Comparison of ENCODE assay signal across 8 cellular contexts in genomic region chr5:320524-321232, GRCh38. TPM values are rescaled to one million over a fixed set of nuclear protein-coding genes. Genes with fewer than 3 reads are reported as not detected.
A peak's percentile ranks its signal among the peaks of the same experiment; 100 is the strongest.
DNase-seq lines count a peak whose midpoint lies in the region; ATAC-seq, FAIRE-seq and TF ChIP-seq lines count a peak whose summit lies in the region.

No MANE protein-coding gene starts in this region.

- H3K9me1 ChIP-seq in keratinocyte (ENCODE audit: control insufficient read depth, extremely low read depth, insufficient read depth, low read length): no peaks in the 10 kb centered on the region

- H3K36me3 ChIP-seq in keratinocyte (ENCODE audit: control insufficient read depth in 2 of 2, extremely low read depth in 1 of 2, insufficient read depth in 2 of 2, low read length in 2 of 2) (peaks cover 0 to 6% of the 10 kb centered on the region in 2 experiments), upper lobe of left lung (peaks cover 0 to 18% (median 13%) of the 10 kb centered on the region in 4 donors)

- no peak for TF ChIP-seq EP300 in upper lobe of left lung (IDR thresholded peaks at IDR 0.05)

- POLR2A ChIA-PET in activated CD4-positive, alpha-beta memory T cell treated with anti-CD3 and anti-CD28 coated beads, Interleukin-2, amount 10 ng/mL, durations not matched to agents 7 days and 5 days (lab: Charles Lee): interaction anchor here (0.7 to 2.4 kb wide), 15 partner anchors 12 to 133 kb away, joined by 3 to 8 read pairs (median 4); partner anchors contain the start of genes CCDC127, EXOC3, PDCD6 and SDHA

- FAIRE-seq in keratinocyte (lab: Jason Lieb, UNC) (no peak), frontal cortex (lab: Jason Lieb, UNC) (no peak)

- peak overlapping the region; percentile 4 for H3K9ac ChIP-seq in keratinocyte (ENCODE audit: control insufficient read depth, extremely low read depth, insufficient read depth, low read length)

- H3K27me3 Mint-ChIP-seq in activated naive CD4-positive, alpha-beta T cell treated with anti-CD3 and anti-CD28 coated beads, Interleukin-2, amount 50 U/mL, for 24 hours: peaks cover 11% of the 10 kb centered on the region
- peaks cover 18% of the 10 kb centered on the region for H3K27me3 Mint-ChIP-seq in activated CD4-positive, alpha-beta memory T cell treated with anti-CD3 and anti-CD28 coated beads, Interleukin-2, amount 10 ng/mL, durations not matched to agents 7 days and 5 days

- H3K4me2 ChIP-seq in keratinocyte (ENCODE audit: control insufficient read depth, extremely low read depth, insufficient read depth, low read depth, low read length): peak overlapping the region; percentile 70

- H3K4me3 ChIP-seq in keratinocyte (ENCODE audit: control insufficient read depth in 2 of 3, extremely low read depth in 1 of 3, insufficient read depth in 2 of 3, low read depth in 1 of 3, low read length in 3 of 3) (peak overlapping the region; percentile 42 to 62 (median 54)), upper lobe of left lung (peak overlapping the region in 3 of 4 donors; percentile 50 to 70 (median 60))

- H3K4me3 Mint-ChIP-seq in activated naive CD4-positive, alpha-beta T cell treated with anti-CD3 and anti-CD28 coated beads, Interleukin-2, amount 50 U/mL, for 24 hours: peak overlapping the region; percentile 83
- peak overlapping the region; percentile 77 for H3K4me3 Mint-ChIP-seq in activated CD4-positive, alpha-beta memory T cell treated with anti-CD3 and anti-CD28 coated beads, Interleukin-2, amount 10 ng/mL, durations not matched to agents 7 days and 5 days

- H3K27me3 ChIP-seq in keratinocyte (ENCODE audit: control insufficient read depth, extremely low read depth, insufficient read depth, low read length) (peaks cover 47% of the 10 kb centered on the region), upper lobe of left lung (peaks cover 0 to 32% (median 11%) of the 10 kb centered on the region in 4 donors)

- peaks cover 2% of the 10 kb centered on the region for H3K36me3 Mint-ChIP-seq in activated naive CD4-positive, alpha-beta T cell treated with anti-CD3 and anti-CD28 coated beads, Interleukin-2, amount 50 U/mL, for 24 hours
- peaks cover 17% of the 10 kb centered on the region for H3K36me3 Mint-ChIP-seq in activated CD4-positive, alpha-beta memory T cell treated with anti-CD3 and anti-CD28 coated beads, Interleukin-2, amount 10 ng/mL, durations not matched to agents 7 days and 5 days (ENCODE audit: low read depth)

- H3K9me3 ChIP-seq in keratinocyte (ENCODE audit: control insufficient read depth, low read depth, low read length) (no peaks in the 10 kb centered on the region), upper lobe of left lung (no peaks in the 10 kb centered on the region)

- no peak overlapping the region for H2AFZ ChIP-seq in keratinocyte (ENCODE audit: control insufficient read depth, low read length)

- WGBS in upper lobe of left lung, 2 donors: 0 to 7% methylated on average over 3 to 65 of the region's 65 CpGs

- CTCF ChIA-PET in activated CD4-positive, alpha-beta memory T cell treated with anti-CD3 and anti-CD28 coated beads, Interleukin-2, amount 10 ng/mL, durations not matched to agents 7 days and 5 days (lab: Charles Lee): interaction anchor here (0.7 to 2.4 kb wide), 7 partner anchors 8 to 132 kb away, joined by 3 to 8 read pairs (median 4); no protein-coding TSS in a partner anchor

- peaks cover 14% of the 10 kb centered on the region for H3K4me1 Mint-ChIP-seq in activated naive CD4-positive, alpha-beta T cell treated with anti-CD3 and anti-CD28 coated beads, Interleukin-2, amount 50 U/mL, for 24 hours
- peaks cover 25% of the 10 kb centered on the region for H3K4me1 Mint-ChIP-seq in activated CD4-positive, alpha-beta memory T cell treated with anti-CD3 and anti-CD28 coated beads, Interleukin-2, amount 10 ng/mL, durations not matched to agents 7 days and 5 days

- no peak for ATAC-seq in upper lobe of left lung (ENCODE audit: low FRiP score in 2 of 2)
- no peak for ATAC-seq in GM18505 (IDR thresholded peaks at IDR 0.05; ENCODE audit: unreplicated experiment)
- ATAC-seq in HG02970 (IDR thresholded peaks at IDR 0.05; ENCODE audit: low FRiP score, unreplicated experiment): no peak

- dilution Hi-C loops in keratinocyte (cut with MboI; ENCODE audit: extremely low pct_ligation_motif_present, low sequenced_read_pairs): no loop called here

- TF ChIP-seq POLR2A in upper lobe of left lung (IDR thresholded peaks at IDR 0.05) (no peak), GM18505 (IDR thresholded peaks at IDR 0.05; ENCODE audit: borderline replicate concordance, extremely low read depth, insufficient read depth, insufficient read length) (no peak)

- no peak for TF ChIP-seq CTCF in keratinocyte (optimal IDR thresholded peaks at IDR 0.05 in 1 of 3, IDR thresholded peaks at IDR 0.05 in 1 of 3, conservative IDR thresholded peaks at IDR 0.05 in 1 of 3; ENCODE audit: extremely low read depth in 1 of 3, insufficient read depth in 2 of 3, low read length in 3 of 3)
- no peak for TF ChIP-seq CTCF in upper lobe of left lung (IDR thresholded peaks at IDR 0.05)

- DNase-seq in activated naive CD4-positive, alpha-beta T cell (lab: John Stamatoyannopoulos, UW): no peak
- no peak for DNase-seq in activated CD4-positive, alpha-beta memory T cell treated with anti-CD3 and anti-CD28 coated beads, Interleukin-2, amount 10 ng/mL, durations not matched to agents 7 days and 5 days
- DNase-seq in keratinocyte (ENCODE audit: low read depth, low spot score) (no peak), upper lobe of left lung (peak in 1 of 2 donors; percentile 85), frontal cortex (ENCODE audit: low spot score in 2 of 2) (no peak)

- H3K27ac ChIP-seq in keratinocyte (ENCODE audit: control insufficient read depth, insufficient read depth, low read length) (no peak overlapping the region), upper lobe of left lung (peak overlapping the region in 1 of 4 donors; percentile 72)

- H3K4me1 ChIP-seq in keratinocyte (ENCODE audit: control insufficient read depth, extremely low read depth, insufficient read depth, low read length) (peaks cover 4% of the 10 kb centered on the region), upper lobe of left lung (peaks cover 21 to 35% (median 25%) of the 10 kb centered on the region in 4 donors)

- no peaks in the 10 kb centered on the region for H3K79me2 ChIP-seq in keratinocyte (ENCODE audit: control insufficient read depth, insufficient read depth, low read length)

- peaks cover 3% of the 10 kb centered on the region for H4K20me1 ChIP-seq in keratinocyte (ENCODE audit: control insufficient read depth, extremely low read depth, insufficient read depth, low read length)

- peak overlapping the region; percentile 76 for H3K27ac Mint-ChIP-seq in activated naive CD4-positive, alpha-beta T cell treated with anti-CD3 and anti-CD28 coated beads, Interleukin-2, amount 50 U/mL, for 24 hours
- peak overlapping the region; percentile 26 for H3K27ac Mint-ChIP-seq in activated CD4-positive, alpha-beta memory T cell treated with anti-CD3 and anti-CD28 coated beads, Interleukin-2, amount 10 ng/mL, durations not matched to agents 7 days and 5 days

- no peaks in the 10 kb centered on the region for H3K9me3 Mint-ChIP-seq in activated naive CD4-positive, alpha-beta T cell treated with anti-CD3 and anti-CD28 coated beads, Interleukin-2, amount 50 U/mL, for 24 hours
- no peaks in the 10 kb centered on the region for H3K9me3 Mint-ChIP-seq in activated CD4-positive, alpha-beta memory T cell treated with anti-CD3 and anti-CD28 coated beads, Interleukin-2, amount 10 ng/mL, durations not matched to agents 7 days and 5 days

RNA-seq across cellular contexts. Expression of gene AHRR, which starts 0.8 kb away (rescaled TPM):
- total RNA-seq in activated CD4-positive, alpha-beta memory T cell treated with anti-CD3 and anti-CD28 coated beads, Interleukin-2, amount 10 ng/mL, durations not matched to agents 7 days and 5 days: 10 to 100 TPM; 23.6 to 24.6 TPM
- polyA plus RNA-seq in keratinocyte: 0.23 to 0.51 TPM (median 0.24 TPM) in 3 replicates
- polyA plus RNA-seq in keratinocyte (2011; ENCODE audit: low read depth): 0.40 TPM
- 0.16 and 0.26 TPM in 2 replicates for polyA plus RNA-seq in keratinocyte (2011; cell fraction: cytosol; rRNA removed)
- polyA plus RNA-seq in keratinocyte (2011; cell fraction: nucleus; rRNA removed): 0.61 and 0.84 TPM in 2 replicates
- 0.59 and 0.64 TPM in 2 replicates for polyA plus RNA-seq in keratinocyte (2012; ENCODE audit: low replicate concordance)
- polyA minus RNA-seq in keratinocyte: 0.20 to 0.59 TPM (median 0.42 TPM) in 3 replicates
- polyA minus RNA-seq in keratinocyte (2011; cell fraction: cytosol; rRNA and poly(A)+ RNA removed): 0.38 TPM
- 0.32 and 2.1 TPM in 2 replicates for polyA minus RNA-seq in keratinocyte (2011; cell fraction: nucleus; rRNA and poly(A)+ RNA removed)
- 1 to 10 TPM; 1.3 to 8.6 (median 4.4) TPM for total RNA-seq in upper lobe of left lung
- 1.2 TPM for total RNA-seq in frontal cortex

RNA-seq across cellular contexts. Expression of gene PDCD6, which starts 49.2 kb away (rescaled TPM):
- 10 to 100 TPM; 85.3 to 90.4 TPM for total RNA-seq in activated CD4-positive, alpha-beta memory T cell treated with anti-CD3 and anti-CD28 coated beads, Interleukin-2, amount 10 ng/mL, durations not matched to agents 7 days and 5 days
- polyA plus RNA-seq in keratinocyte: 276 to 329 TPM (median 309 TPM) in 3 replicates
- polyA plus RNA-seq in keratinocyte (2011; ENCODE audit: low read depth): 118 TPM
- polyA plus RNA-seq in keratinocyte (2011; cell fraction: cytosol; rRNA removed): 264 and 313 TPM in 2 replicates
- polyA plus RNA-seq in keratinocyte (2011; cell fraction: nucleus; rRNA removed): 201 and 202 TPM in 2 replicates
- polyA plus RNA-seq in keratinocyte (2012; ENCODE audit: low replicate concordance): 192 and 230 TPM in 2 replicates
- 225 to 246 TPM (median 233 TPM) in 3 replicates for polyA minus RNA-seq in keratinocyte
- 130 TPM for polyA minus RNA-seq in keratinocyte (2011; cell fraction: cytosol; rRNA and poly(A)+ RNA removed)
- polyA minus RNA-seq in keratinocyte (2011; cell fraction: nucleus; rRNA and poly(A)+ RNA removed): 51.4 and 70.7 TPM in 2 replicates
- 10 to 100 TPM; 63.9 to 79.7 (median 73.5) TPM for total RNA-seq in upper lobe of left lung
- total RNA-seq in frontal cortex: 49.7 TPM
